In genomic region chr7:66505531-66506451, GRCh38 we compare ENCODE assay signal across 1 cellular context.
TF ChIP-seq lines count a peak whose summit lies in the region.

No MANE protein-coding gene starts in this region.

TF ChIP-seq in GM23338, 12 proteins besides CTCF, POLR2A, EP300 and RAD21 (continued from another document):
- TF ChIP-seq REST (IDR thresholded peaks at IDR 0.05; ENCODE audit: unreplicated experiment), result no peak
- no peak for TF ChIP-seq STAT1 (IDR thresholded peaks at IDR 0.05; ENCODE audit: unreplicated experiment)
- no peak for TF ChIP-seq POLR2AphosphoS5 (IDR thresholded peaks at IDR 0.05; ENCODE audit: low read depth)
- TF ChIP-seq ZNF114 (CRISPR knock-in tag; IDR thresholded peaks at IDR 0.05), result no peak
- TF ChIP-seq EZH2 (IDR thresholded peaks at IDR 0.05; ENCODE audit: low read depth, unreplicated experiment), result no peak
- no peak for TF ChIP-seq CREB1 (CRISPR knock-in tag; IDR thresholded peaks at IDR 0.05; ENCODE audit: low read depth)
